Comparison of ENCODE assay signal across 17 cellular contexts in the genomic region with DNA sequence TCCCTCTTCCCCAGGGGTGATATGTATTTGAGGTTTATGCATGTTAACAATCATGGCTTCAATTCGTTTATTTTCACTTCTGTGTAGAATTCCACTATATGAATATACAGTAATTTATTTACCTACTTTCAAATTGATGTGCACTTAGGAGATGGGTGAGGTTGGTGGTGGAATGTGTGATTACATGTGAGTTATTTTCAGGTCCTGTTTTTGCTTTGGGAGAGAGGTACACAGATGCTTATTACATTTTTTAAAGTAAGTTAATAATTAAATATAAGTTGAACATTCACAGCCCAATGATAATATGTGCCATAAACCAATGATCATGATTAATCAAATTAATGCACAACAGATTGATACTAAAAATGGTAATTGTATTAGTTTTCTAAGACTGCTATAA.
DNase-seq lines count a peak whose midpoint lies in the region; ATAC-seq and TF ChIP-seq lines count a peak whose summit lies in the region.
"Had no signal": no experiment of that assay in that cellular context is flagged by ENCODE, and none has a peak within 500 bp of the region (broad histone marks: within the 10 kb centered on the region; RNA-seq: fewer than 3 reads in every experiment).

No MANE protein-coding gene starts in this region.

- no peak overlapping the region for H3K4me3 Mint-ChIP-seq in GM23338
- H3K4me3 Mint-ChIP-seq: B cell; CD8-positive, alpha-beta T cell; HFFc6 had no signal

- H3K27me3 Mint-ChIP-seq in GM23338 (ENCODE audit: insufficient read depth, low read depth, poor library complexity), result peaks cover 4% of the 10 kb centered on the region
- H3K27me3 Mint-ChIP-seq: B cell had no signal

- H3K4me2 ChIP-seq in GM23338 (no peak overlapping the region), osteoblast (ENCODE audit: insufficient read depth, low read length) (no peak overlapping the region)
- H3K4me2 ChIP-seq: KMS-11 had no signal

- H3K9me2 ChIP-seq in GM23338 (ENCODE audit: insufficient read depth), result no peaks in the 10 kb centered on the region; the same call in 1 of the 2 replicates

- POLR2A ChIA-PET in Panc1 (lab: Charles Lee), result no interaction called here

- no peaks in the 10 kb centered on the region for H3K36me3 ChIP-seq in Panc1 (ENCODE audit: control insufficient read depth, insufficient read depth, low read length)
- H3K36me3 ChIP-seq in GM23338 (ENCODE audit: insufficient read depth), result no peaks in the 10 kb centered on the region
- H3K36me3 ChIP-seq in osteoblast (ENCODE audit: insufficient read depth, low read length), result no peaks in the 10 kb centered on the region
- H3K36me3 ChIP-seq: BLaER1 treated with 17β-estradiol and CSF1 and Interleukin-3, amounts not matched to agents 10 nM and 100 nM had no signal

- peaks cover 16% of the 10 kb centered on the region for H3K4me1 Mint-ChIP-seq in GM23338

- no peaks in the 10 kb centered on the region for H3K9me3 Mint-ChIP-seq in GM23338
- H3K9me3 Mint-ChIP-seq: HFFc6 had no signal

- H3K27me3 ChIP-seq in Panc1 (ENCODE audit: control insufficient read depth, insufficient read depth, low read length) (no peaks in the 10 kb centered on the region), GM23338 (ENCODE audit: insufficient read depth) (no peaks in the 10 kb centered on the region), osteoblast (ENCODE audit: insufficient read depth, low read length) (no peaks in the 10 kb centered on the region)
- H3K27me3 ChIP-seq: BLaER1 treated with 17β-estradiol and CSF1 and Interleukin-3, amounts not matched to agents 10 nM and 100 nM had no signal

- no peak for TF ChIP-seq CTCF in Panc1 (IDR thresholded peaks at IDR 0.05)
- TF ChIP-seq CTCF in GM23338 (conservative IDR thresholded peaks at IDR 0.05; ENCODE audit: low read depth in 2 of 2), result no peak
- no peak for TF ChIP-seq CTCF in osteoblast (IDR thresholded peaks at IDR 0.05; ENCODE audit: extremely low read depth, low read depth, low read length)

- no peak for DNase-seq in Panc1 (ENCODE audit: low read depth, low spot score)
- DNase-seq in GM23338 (ENCODE audit: low spot score), result no peak
- DNase-seq in osteoblast (ENCODE audit: insufficient read length, low spot score, missing footprints), result no peak
- DNase-seq: Calu3; CD8-positive, alpha-beta T cell; DMS79 treated with DMSO at 0.1 percent for 48 hours; GOT3; H7; HFFc6 had no signal

- ATAC-seq in GM18511 (IDR thresholded peaks at IDR 0.05; ENCODE audit: unreplicated experiment), result peak; percentile 50
- peak; percentile 49 for ATAC-seq in HG02981 (IDR thresholded peaks at IDR 0.05; ENCODE audit: unreplicated experiment)
- no peak for ATAC-seq in Panc1
- no peak for ATAC-seq in GM23338
- no peak for ATAC-seq in GM18502 (IDR thresholded peaks at IDR 0.05; ENCODE audit: poor library complexity, unreplicated experiment)
- ATAC-seq: CD8-positive, alpha-beta T cell; HCT116 had no signal

- no peaks in the 10 kb centered on the region for H3K36me3 Mint-ChIP-seq in GM23338 (ENCODE audit: low read depth)
- H3K36me3 Mint-ChIP-seq: CD8-positive, alpha-beta T cell had no signal

- H3F3A ChIP-seq in GM23338 (replicated peaks; ENCODE audit: low read depth), result no peaks in the 10 kb centered on the region

- no peak overlapping the region for H3K27ac Mint-ChIP-seq in GM23338
- H3K27ac Mint-ChIP-seq: B cell; CD8-positive, alpha-beta T cell; HFFc6 had no signal

- H3K4me3 ChIP-seq in Panc1 (ENCODE audit: low read depth in 2 of 2, low read length in 2 of 2) (no peak overlapping the region), GM23338 (no peak overlapping the region), osteoblast (ENCODE audit: insufficient read depth, low read length) (no peak overlapping the region)
- H3K4me3 ChIP-seq: BLaER1 treated with 17β-estradiol and CSF1 and Interleukin-3, amounts not matched to agents 10 nM and 100 nM had no signal

- H3K4me1 ChIP-seq in Panc1 (ENCODE audit: control insufficient read depth, insufficient read depth, low read length) (peaks cover 26% of the 10 kb centered on the region), GM23338 (ENCODE audit: insufficient read depth) (peaks cover 17% of the 10 kb centered on the region), osteoblast (ENCODE audit: insufficient read depth, low read length) (peaks cover 8% of the 10 kb centered on the region)

- in situ Hi-C loops in Panc1 (cut with HindIII; ENCODE audit: low pct_unique_long_range_greater_than_20kb, low sequenced_read_pairs), result no loop called here

- H3K79me2 ChIP-seq in GM23338 (replicated peaks; ENCODE audit: insufficient read depth) (no peaks in the 10 kb centered on the region), osteoblast (ENCODE audit: insufficient read depth, low read length) (no peaks in the 10 kb centered on the region)

- no TSS peak for BruUV-seq in Panc1 (replicated peaks; lab: Mats Ljungman, UMichigan)

- intact Hi-C loops in Panc1 (cut with micrococcal nuclease; ENCODE audit: unreplicated experiment), result loop anchor here (5.0 kb wide), 1 partner anchor 34 kb away; no protein-coding TSS in a partner anchor

- H2AFZ ChIP-seq in GM23338 (no peak overlapping the region), osteoblast (ENCODE audit: low read length) (no peak overlapping the region)

- H4K20me1 ChIP-seq in GM23338 (replicated peaks; ENCODE audit: insufficient read depth), result no peaks in the 10 kb centered on the region
- no peaks in the 10 kb centered on the region for H4K20me1 ChIP-seq in osteoblast (ENCODE audit: insufficient read depth, low read length)
- H4K20me1 ChIP-seq: BLaER1 treated with 17β-estradiol and CSF1 and Interleukin-3, amounts not matched to agents 10 nM and 100 nM had no signal

- CTCF ChIA-PET in Panc1 (lab: Charles Lee), result no interaction called here

- peak overlapping the region; percentile 98 for H3K27ac ChIP-seq in Panc1 (ENCODE audit: low read length)
- no peak overlapping the region for H3K27ac ChIP-seq in GM23338 (ENCODE audit: low read depth)
- H3K27ac ChIP-seq in osteoblast (ENCODE audit: low read depth, low read length), result no peak overlapping the region
- H3K27ac ChIP-seq: HL-60, KMS-11 had no signal

- H3K9me3 ChIP-seq in Panc1 (ENCODE audit: control insufficient read depth, insufficient read depth, low read depth, low read length) (no peaks in the 10 kb centered on the region), osteoblast (ENCODE audit: low read depth, low read length) (no peaks in the 10 kb centered on the region)
- H3K9me3 ChIP-seq: BLaER1 treated with 17β-estradiol and CSF1 and Interleukin-3, amounts not matched to agents 10 nM and 100 nM had no signal

TF ChIP-seq in GM23338, 12 proteins besides CTCF, POLR2A, EP300 and RAD21:
- TF ChIP-seq NANOG (IDR thresholded peaks at IDR 0.05; ENCODE audit: borderline replicate concordance) (no peak), POLR2AphosphoS5 (IDR thresholded peaks at IDR 0.05; ENCODE audit: low read depth) (no peak), CREB1 (CRISPR knock-in tag; IDR thresholded peaks at IDR 0.05; ENCODE audit: low read depth) (no peak), STAT1 (IDR thresholded peaks at IDR 0.05; ENCODE audit: unreplicated experiment) (no peak), ZNF331 (CRISPR knock-in tag; IDR thresholded peaks at IDR 0.05; ENCODE audit: low read depth) (no peak), JUNB (IDR thresholded peaks at IDR 0.05; ENCODE audit: unreplicated experiment) (no peak)

Comparison
In these comparisons a context has a peak if more than half of its experiments do, and no peak if none do; other contexts are left out.
1. ATAC-seq: peak in GM18511 (single experiment) and HG02981 (single experiment); none in Panc1 (single experiment), GM23338 (single experiment) and GM18502 (single experiment).